12 cellular contexts compared by ENCODE assay signal in the genomic region with DNA sequence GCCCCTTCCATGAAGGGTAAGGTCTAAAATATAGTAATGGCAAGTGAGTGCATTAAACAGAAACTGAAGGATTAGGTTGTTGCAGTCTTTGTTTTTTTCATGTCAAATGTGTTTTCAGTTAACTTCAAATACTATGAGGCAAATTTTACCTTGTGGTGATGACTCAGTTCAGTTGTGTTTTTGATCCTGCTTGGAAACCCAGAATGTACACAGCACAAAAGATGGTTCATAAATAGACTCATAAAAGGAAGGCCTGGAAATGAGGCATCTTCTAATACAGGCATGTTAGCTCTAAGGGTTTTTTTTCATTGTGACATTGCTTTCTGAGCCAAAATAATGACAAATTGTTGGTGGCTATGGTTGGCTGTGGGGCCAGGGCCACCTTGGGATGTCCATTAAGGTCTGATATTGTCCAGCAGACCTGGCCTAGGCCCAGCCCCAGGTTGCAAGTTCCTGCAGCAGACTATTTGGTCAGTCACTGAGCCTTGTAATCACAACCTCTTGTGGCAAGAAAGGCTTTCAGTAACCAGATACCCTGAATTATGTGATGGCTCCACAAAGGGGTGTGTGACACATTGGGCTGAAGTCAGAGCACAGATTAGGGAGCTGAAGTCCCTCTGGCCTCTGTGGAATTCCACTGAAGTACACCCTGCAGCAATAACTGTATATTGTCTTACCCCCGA.
DNase-seq lines count a peak whose midpoint lies in the region; ATAC-seq, FAIRE-seq and TF ChIP-seq lines count a peak whose summit lies in the region.
"Had no signal": no experiment of that assay in that cellular context is flagged by ENCODE, and none has a peak within 500 bp of the region (broad histone marks: within the 10 kb centered on the region; RNA-seq: fewer than 3 reads in every experiment).

No MANE protein-coding gene starts in this region.

- no peak for TF ChIP-seq POLR2A in H1 (IDR thresholded peaks at IDR 0.05; ENCODE audit: control extremely low read depth in 1 of 2, low read depth in 2 of 2, low read length in 2 of 2)

- no peak for ATAC-seq in GM19463 (IDR thresholded peaks at IDR 0.05; ENCODE audit: unreplicated experiment)
- ATAC-seq: A549, left lung had no signal

- no peaks in the 10 kb centered on the region for H3K23me2 ChIP-seq in H1 (ENCODE audit: low read depth, low read length)

- POLR2A ChIA-PET in H1 (lab: Charles Lee; ENCODE audit: partially characterized antibody): interaction anchor here (0.7 to 1.0 kb wide), 2 partner anchors 9 to 21 kb away, joined by 3 read pairs; no protein-coding TSS in a partner anchor

- H2BK15ac ChIP-seq in H1 (ENCODE audit: low read length): no peak overlapping the region

- H3K79me2 ChIP-seq in H1 (ENCODE audit: control insufficient read depth in 1 of 2, insufficient read depth in 2 of 2, low read length in 2 of 2): no peaks in the 10 kb centered on the region

- no peak for TF ChIP-seq EP300 in H1 (IDR thresholded peaks at IDR 0.05; ENCODE audit: borderline replicate concordance in 1 of 2, low read depth in 2 of 2, low read length in 2 of 2)

- no peak overlapping the region for H2BK20ac ChIP-seq in H1 (ENCODE audit: low read length)

- DNase-seq in NCI-H510A treated with DMSO at 0.1 percent for 48 hours (lab: John Stamatoyannopoulos, UW): peak; percentile 32
- DNase-seq in NCI-H510A (lab: John Stamatoyannopoulos, UW): no peak
- peak; percentile 26 for DNase-seq in NCI-H226
- DNase-seq in H1 (ENCODE audit: low read depth in 1 of 2, low spot score in 2 of 2): no peak
- peak; percentile 44 for DNase-seq in retinal pigment epithelial cell (ENCODE audit: low read depth)
- DNase-seq in H4 (ENCODE audit: low spot score): no peak
- no peak for DNase-seq in middle frontal gyrus (ENCODE audit: extremely low spot score, low spot score)
- DNase-seq: activated naive CD4-positive, alpha-beta T cell treated with anti-CD3 and anti-CD28 coated beads, Interleukin-2, amount 50 U/mL, for 16 hours; left lung; retina had no signal

- H3K9me3 ChIP-seq in H1 (ENCODE audit: insufficient read depth in 2 of 2, low read depth in 1 of 2, low read length in 1 of 2): no peaks in the 10 kb centered on the region
- H3K9me3 ChIP-seq: A549, left lung had no signal

- H3K36me3 ChIP-seq in H1 (ENCODE audit: control insufficient read depth in 2 of 4, insufficient read depth in 4 of 4, low read length in 3 of 4): no peaks in the 10 kb centered on the region
- H3K36me3 ChIP-seq: left lung had no signal

- no peak overlapping the region for H2AFZ ChIP-seq in H1 (ENCODE audit: low read length)

- no peak overlapping the region for H3K9ac ChIP-seq in H1 (replicated peaks in 1 of 4; ENCODE audit: extremely low read depth in 1 of 4, low read depth in 3 of 4, low read length in 3 of 4)

- H4K91ac ChIP-seq in H1 (replicated peaks; ENCODE audit: insufficient read length, low read length): peak overlapping the region; percentile 0

- no peak overlapping the region; a peak in 1 of 4 replicates for H3K4me2 ChIP-seq in H1 (ENCODE audit: insufficient read depth in 1 of 2, low read depth in 2 of 2, low read length in 2 of 2)
- H3K4me2 ChIP-seq: A549 had no signal

- H2BK12ac ChIP-seq in H1 (ENCODE audit: low read depth, low read length): no peak overlapping the region

- no peak overlapping the region for H3K18ac ChIP-seq in H1 (ENCODE audit: extremely low read depth, low read length)

- CTCF ChIA-PET in H1 (lab: Charles Lee; ENCODE audit: partially characterized antibody): interaction anchor here (0.5 to 0.9 kb wide), 3 partner anchors 22 to 1432 kb away, joined by 3 read pairs; no protein-coding TSS in a partner anchor

- H2BK120ac ChIP-seq in H1 (replicated peaks; ENCODE audit: low read depth, low read length): no peak overlapping the region

- no peak for TF ChIP-seq RAD21 in H1 (IDR thresholded peaks at IDR 0.05 in 1 of 2, conservative IDR thresholded peaks at IDR 0.05 in 1 of 2; ENCODE audit: low read depth in 2 of 2, low read length in 2 of 2)

- no peak overlapping the region for H3K27ac ChIP-seq in H1 (ENCODE audit: low read depth, low read length)
- H3K27ac ChIP-seq: A549, left lung had no signal

- TF ChIP-seq CTCF in H1 (IDR thresholded peaks at IDR 0.05; ENCODE audit: control extremely low read depth in 1 of 3, insufficient read depth in 1 of 3, low read depth in 1 of 3, low read length in 3 of 3) (no peak), retinal pigment epithelial cell (conservative IDR thresholded peaks at IDR 0.05; ENCODE audit: low read depth, low read length) (no peak)

- 94% methylated on average over 1 of the region's 1 CpG; no CpG with 5 or more reads in 1 of the 2 experiments for WGBS in H1 (ENCODE audit: extremely low coverage in 1 of 2, insufficient coverage in 1 of 2, insufficient read length in 1 of 2, insufficient replicate concordance in 2 of 2, low coverage in 1 of 2, low lambda C conversion rate in 2 of 2, missing lambda C conversion rate in 1 of 2), 2 experiments

- H2BK5ac ChIP-seq in H1 (ENCODE audit: low read depth, low read length): no peak overlapping the region

- FAIRE-seq in H1 (lab: Jason Lieb, UNC): no peak
- FAIRE-seq: A549 had no signal

- no peak overlapping the region for H3K4me3 ChIP-seq in H1 (ENCODE audit: extremely low read depth in 1 of 4, insufficient read depth in 2 of 4, low read depth in 3 of 4, low read length in 4 of 4)
- no peak overlapping the region for H3K4me3 ChIP-seq in retinal pigment epithelial cell (ENCODE audit: low read length)
- H3K4me3 ChIP-seq: A549, left lung had no signal

- no peaks in the 10 kb centered on the region for H3K79me1 ChIP-seq in H1 (ENCODE audit: low read depth, low read length)

- H3K23ac ChIP-seq in H1 (ENCODE audit: insufficient read length): no peak overlapping the region

- H4K5ac ChIP-seq in H1 (ENCODE audit: insufficient read length, low read depth, low read length): no peak overlapping the region

- no peak overlapping the region for H3K4ac ChIP-seq in H1 (replicated peaks; ENCODE audit: insufficient read length, low read depth, low read length)

- no peaks in the 10 kb centered on the region for H3K4me1 ChIP-seq in H1 (replicated peaks in 1 of 4; ENCODE audit: control insufficient read depth in 3 of 4, insufficient read depth in 4 of 4, low read length in 3 of 4)
- H3K4me1 ChIP-seq: A549, left lung had no signal

- no peaks in the 10 kb centered on the region for H4K20me1 ChIP-seq in H1 (replicated peaks in 1 of 2; ENCODE audit: control insufficient read depth in 1 of 2, insufficient read depth in 2 of 2, low read length in 2 of 2)

- H2AK5ac ChIP-seq in H1 (ENCODE audit: low read depth, low read length): no peak overlapping the region

- H4K8ac ChIP-seq in H1 (ENCODE audit: extremely low read depth, insufficient read depth, low read length): 0 out of 2 replicates have a peak overlapping the region, but pooled peaks have one; percentile 43

- no peaks in the 10 kb centered on the region for H3K27me3 ChIP-seq in H1 (replicated peaks in 1 of 4; ENCODE audit: control insufficient read depth in 3 of 4, extremely low read depth in 1 of 4, insufficient read depth in 3 of 4, low read length in 3 of 4)

- no peak overlapping the region for H3K14ac ChIP-seq in H1 (ENCODE audit: insufficient read length)

- no peak overlapping the region for H3K56ac ChIP-seq in H1 (replicated peaks; ENCODE audit: insufficient read length, low read depth, low read length)

TF ChIP-seq in H1, 55 proteins besides CTCF, POLR2A, EP300 and RAD21 (continues in another document):
- TF ChIP-seq BACH1 (IDR thresholded peaks at IDR 0.05; ENCODE audit: low read length) (no peak), FOSL1 (IDR thresholded peaks at IDR 0.05; ENCODE audit: insufficient read depth, low read depth, low read length) (no peak), TAF7 (optimal IDR thresholded peaks at IDR 0.05; ENCODE audit: borderline replicate concordance, low read depth, low read length) (no peak), MAFK (IDR thresholded peaks at IDR 0.05; ENCODE audit: low read depth, low read length) (no peak), CHD2 (IDR thresholded peaks at IDR 0.05; ENCODE audit: low read length) (no peak), ATF3 (IDR thresholded peaks at IDR 0.05; ENCODE audit: insufficient read depth, low read depth, low read length) (no peak), CBX5 (IDR thresholded peaks at IDR 0.05; ENCODE audit: low read depth, low read length) (no peak), SUZ12 (IDR thresholded peaks at IDR 0.05; ENCODE audit: low read length) (no peak), GTF2F1 (IDR thresholded peaks at IDR 0.05; ENCODE audit: borderline replicate concordance, low read depth, low read length) (no peak)
- TF ChIP-seq, protein P1, sequence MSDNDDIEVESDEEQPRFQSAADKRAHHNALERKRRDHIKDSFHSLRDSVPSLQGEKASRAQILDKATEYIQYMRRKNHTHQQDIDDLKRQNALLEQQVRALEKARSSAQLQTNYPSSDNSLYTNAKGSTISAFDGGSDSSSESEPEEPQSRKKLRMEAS (IDR thresholded peaks at IDR 0.05): no peak
- TF ChIP-seq, protein P2, sequence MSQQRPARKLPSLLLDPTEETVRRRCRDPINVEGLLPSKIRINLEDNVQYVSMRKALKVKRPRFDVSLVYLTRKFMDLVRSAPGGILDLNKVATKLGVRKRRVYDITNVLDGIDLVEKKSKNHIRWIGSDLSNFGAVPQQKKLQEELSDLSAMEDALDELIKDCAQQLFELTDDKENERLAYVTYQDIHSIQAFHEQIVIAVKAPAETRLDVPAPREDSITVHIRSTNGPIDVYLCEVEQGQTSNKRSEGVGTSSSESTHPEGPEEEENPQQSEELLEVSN (IDR thresholded peaks at IDR 0.05): no peak

Comparison
In these comparisons a context has a peak if more than half of its experiments do, and no peak if none do; other contexts are left out.
1. DNase-seq: peak in NCI-H510A treated with DMSO at 0.1 percent for 48 hours (single experiment), NCI-H226 (single experiment) and retinal pigment epithelial cell (single experiment); none in NCI-H510A (single experiment), H1 (0 of 2), H4 (single experiment) and middle frontal gyrus (single experiment).